8 cellular contexts compared by ENCODE assay signal in genomic region chr1:153223040-153223891, GRCh38. TPM values are rescaled to one million over a fixed set of nuclear protein-coding genes. Genes with fewer than 3 reads are reported as not detected.
DNase-seq lines count a peak whose midpoint lies in the region; ATAC-seq and TF ChIP-seq lines count a peak whose summit lies in the region.
"Not testable (repeated sequence)": the region's sequence is repeated elsewhere in the genome, so short reads cannot be mapped to it uniquely, and the experiment has no call there.

No MANE protein-coding gene starts in this region.

- not testable (repeated sequence) for H3K9me3 ChIP-seq in gastroesophageal sphincter, neutrophil, suprapubic skin

- H3K27ac ChIP-seq in gastroesophageal sphincter, neutrophil, suprapubic skin: not testable (repeated sequence)

- ATAC-seq in gastroesophageal sphincter, result peak; percentile 79

- TF ChIP-seq EP300 in gastroesophageal sphincter (IDR thresholded peaks at IDR 0.05); suprapubic skin (IDR thresholded peaks at IDR 0.05): not testable (repeated sequence)

- in situ Hi-C loops in SK-MEL-5 (cut with HindIII; ENCODE audit: low pct_unique_long_range_greater_than_20kb, low sequenced_read_pairs), result not testable (repeated sequence)

- peak; percentile 61 for DNase-seq in EH (ENCODE audit: low read depth)
- peak; percentile 1 for DNase-seq in HFF-Myc (ENCODE audit: extremely low read depth, low read depth)
- DNase-seq in NCI-H1105 (lab: John Stamatoyannopoulos, UW), result peak; percentile 67
- DNase-seq in SK-MEL-5 (ENCODE audit: low read depth, low spot score), result peak; percentile 83
- DNase-seq in activated gamma-delta T cell treated with anti-CD3 and anti-CD28 coated beads, Interleukin-2, amount 50 U/mL, for 16 hours (ENCODE audit: low read depth), result peak; percentile 5
- DNase-seq in suprapubic skin (ENCODE audit: low spot score in 2 of 2), result not testable (repeated sequence)

- peaks cover 12% of the 10 kb centered on the region for H3K27me3 ChIP-seq in gastroesophageal sphincter
- H3K27me3 ChIP-seq in neutrophil, result peaks cover 76% of the 10 kb centered on the region
- H3K27me3 ChIP-seq in suprapubic skin, result not testable (repeated sequence)

- not testable (repeated sequence) for TF ChIP-seq POLR2A in gastroesophageal sphincter (IDR thresholded peaks at IDR 0.05); suprapubic skin (IDR thresholded peaks at IDR 0.05)

- not testable (repeated sequence) for H3K36me3 ChIP-seq in gastroesophageal sphincter, neutrophil, suprapubic skin

- 63 to 74% methylated on average over 5 to 11 of the region's 16 CpGs for WGBS in gastroesophageal sphincter (ENCODE audit: low coverage in 1 of 2), 2 donors
- 56% methylated on average over 16 of the region's 16 CpGs for WGBS in suprapubic skin

- H3K4me1 ChIP-seq in gastroesophageal sphincter; neutrophil (ENCODE audit: control insufficient read depth in 1 of 2, insufficient read depth in 1 of 2, low read depth in 1 of 2, low read length in 1 of 2); suprapubic skin: not testable (repeated sequence)

- TF ChIP-seq CTCF in HFF-Myc (IDR thresholded peaks at IDR 0.05; ENCODE audit: low read depth, low read length, missing control alignments) (peak; percentile 57), gastroesophageal sphincter (IDR thresholded peaks at IDR 0.05) (peak; percentile 38 to 74 (median 66)), neutrophil (IDR thresholded peaks at IDR 0.05) (peak; percentile 63), suprapubic skin (IDR thresholded peaks at IDR 0.05) (peak; percentile 31 to 65)

- H3K4me3 ChIP-seq in HFF-Myc (replicated peaks; ENCODE audit: low read depth, low read length); gastroesophageal sphincter; neutrophil (ENCODE audit: low read depth in 1 of 2, low read length in 1 of 2); suprapubic skin: not testable (repeated sequence)

RNA-seq across cellular contexts. Expression of gene PRR9, which starts 5.9 kb away (rescaled TPM):
- total RNA-seq in SK-MEL-5 (2014; rRNA removed; shearing (Covaris generic)), result not detected in 2 replicates
- not detected in 2 replicates for polyA plus RNA-seq in SK-MEL-5 (2015; cell fraction: cytosol; rRNA removed)
- polyA plus RNA-seq in SK-MEL-5 (2015; cell fraction: nucleus; rRNA removed), result not detected in 2 replicates
- total RNA-seq in gastroesophageal sphincter, result not detected
- 100 to 1,000 TPM in 1 of 4 donors, 10 to 100 TPM in 2, not detected in 1; 21.2 to 127 (median 34.6) TPM for total RNA-seq in suprapubic skin

RNA-seq across cellular contexts. Expression of gene LELP1, which starts 20.0 kb away (rescaled TPM):
- not detected in 2 replicates for total RNA-seq in SK-MEL-5 (2014; rRNA removed; shearing (Covaris generic))
- polyA plus RNA-seq in SK-MEL-5 (2015; cell fraction: cytosol; rRNA removed), result not detected in 2 replicates
- not detected in 2 replicates for polyA plus RNA-seq in SK-MEL-5 (2015; cell fraction: nucleus; rRNA removed)
- total RNA-seq in gastroesophageal sphincter (not detected), suprapubic skin (not detected)

RNA-seq across cellular contexts. Expression of gene LORICRIN, which starts 36.2 kb away (rescaled TPM):
- not detected in 2 replicates for total RNA-seq in SK-MEL-5 (2014; rRNA removed; shearing (Covaris generic))
- polyA plus RNA-seq in SK-MEL-5 (2015; cell fraction: cytosol; rRNA removed), result 0.08 TPM in 1 of 2 replicates, not detected in the other
- not detected in 2 replicates for polyA plus RNA-seq in SK-MEL-5 (2015; cell fraction: nucleus; rRNA removed)
- total RNA-seq in gastroesophageal sphincter (not detected), suprapubic skin (100 to 1,000 TPM in 3 of 4 donors, 10 to 100 TPM in 1; 14.9 to 257 (median 228) TPM)

Comparison
In these comparisons a context has a peak if more than half of its experiments do, and no peak if none do; other contexts are left out.
1. RNA of gene LORICRIN, which starts 36.2 kb away (total RNA-seq): 14.9 to 257 TPM in suprapubic skin; not detected in SK-MEL-5 and not detected in gastroesophageal sphincter; every median in the first group is over 10 times any median in the second.
2. Peak in every context shown above with its lines, with median percentiles within 50 percentile points of each other: CTCF ChIP-seq.